ENCODE assay signal across 1 cellular context in genomic region chr1:112619518-112620458, GRCh38.
TF ChIP-seq lines count a peak whose summit lies in the region.

Gene CAPZA1 (plus strand): TSS chr1:112619832. CDS start chr1:112619845, 13 bp downstream.

TF ChIP-seq in HepG2, 621 proteins besides CTCF, POLR2A, EP300 and RAD21 (continued from another document and continues in another):
- 0 out of 2 replicates have a peak, but pooled peaks have one; percentile 5 for TF ChIP-seq ZSCAN5A (CRISPR knock-in tag; IDR thresholded peaks at IDR 0.05; ENCODE audit: borderline replicate concordance)
- TF ChIP-seq NFIB (CRISPR knock-in tag; IDR thresholded peaks at IDR 0.05; ENCODE audit: borderline replicate concordance) = no peak
- peak; percentile 4 for TF ChIP-seq ZNF883 (CRISPR knock-in tag; IDR thresholded peaks at IDR 0.05; ENCODE audit: not compliant biosample characterization)
- TF ChIP-seq, protein P1, sequence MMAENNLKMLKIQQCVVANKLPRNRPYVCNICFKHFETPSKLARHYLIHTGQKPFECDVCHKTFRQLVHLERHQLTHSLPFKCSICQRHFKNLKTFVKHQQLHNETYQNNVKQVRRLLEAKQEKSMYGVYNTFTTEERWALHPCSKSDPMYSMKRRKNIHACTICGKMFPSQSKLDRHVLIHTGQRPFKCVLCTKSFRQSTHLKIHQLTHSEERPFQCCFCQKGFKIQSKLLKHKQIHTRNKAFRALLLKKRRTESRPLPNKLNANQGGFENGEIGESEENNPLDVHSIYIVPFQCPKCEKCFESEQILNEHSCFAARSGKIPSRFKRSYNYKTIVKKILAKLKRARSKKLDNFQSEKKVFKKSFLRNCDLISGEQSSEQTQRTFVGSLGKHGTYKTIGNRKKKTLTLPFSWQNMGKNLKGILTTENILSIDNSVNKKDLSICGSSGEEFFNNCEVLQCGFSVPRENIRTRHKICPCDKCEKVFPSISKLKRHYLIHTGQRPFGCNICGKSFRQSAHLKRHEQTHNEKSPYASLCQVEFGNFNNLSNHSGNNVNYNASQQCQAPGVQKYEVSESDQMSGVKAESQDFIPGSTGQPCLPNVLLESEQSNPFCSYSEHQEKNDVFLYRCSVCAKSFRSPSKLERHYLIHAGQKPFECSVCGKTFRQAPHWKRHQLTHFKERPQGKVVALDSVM (CRISPR knock-in tag; IDR thresholded peaks at IDR 0.05) = 0 out of 2 replicates have a peak, but pooled peaks have one; percentile 17
- TF ChIP-seq CBX2 (IDR thresholded peaks at IDR 0.05; ENCODE audit: low read depth, low read length) = no peak
- TF ChIP-seq CBX2 (CRISPR knock-in tag; IDR thresholded peaks at IDR 0.05; ENCODE audit: low read depth) = no peak
- TF ChIP-seq ZNF354B (CRISPR knock-in tag; IDR thresholded peaks at IDR 0.05) = no peak
- TF ChIP-seq, protein P2, sequence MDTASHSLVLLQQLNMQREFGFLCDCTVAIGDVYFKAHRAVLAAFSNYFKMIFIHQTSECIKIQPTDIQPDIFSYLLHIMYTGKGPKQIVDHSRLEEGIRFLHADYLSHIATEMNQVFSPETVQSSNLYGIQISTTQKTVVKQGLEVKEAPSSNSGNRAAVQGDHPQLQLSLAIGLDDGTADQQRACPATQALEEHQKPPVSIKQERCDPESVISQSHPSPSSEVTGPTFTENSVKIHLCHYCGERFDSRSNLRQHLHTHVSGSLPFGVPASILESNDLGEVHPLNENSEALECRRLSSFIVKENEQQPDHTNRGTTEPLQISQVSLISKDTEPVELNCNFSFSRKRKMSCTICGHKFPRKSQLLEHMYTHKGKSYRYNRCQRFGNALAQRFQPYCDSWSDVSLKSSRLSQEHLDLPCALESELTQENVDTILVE (CRISPR knock-in tag; IDR thresholded peaks at IDR 0.05) = no peak
- TF ChIP-seq RXRA (CRISPR knock-in tag; IDR thresholded peaks at IDR 0.05) = no peak
- TF ChIP-seq E2F2 (CRISPR knock-in tag; IDR thresholded peaks at IDR 0.05; ENCODE audit: borderline replicate concordance) = no peak
- 0 out of 2 replicates have a peak, but pooled peaks have one; percentile 28 for TF ChIP-seq DZIP1 (CRISPR knock-in tag; IDR thresholded peaks at IDR 0.05)
- TF ChIP-seq MXI1 (IDR thresholded peaks at IDR 0.05; ENCODE audit: borderline replicate concordance, low read depth, low read length) = peak; percentile 59; the same call in 1 of the 3 replicates
- TF ChIP-seq ZNF136 (CRISPR knock-in tag; IDR thresholded peaks at IDR 0.05; ENCODE audit: low read depth) = no peak
- TF ChIP-seq ZNF574 (CRISPR knock-in tag; IDR thresholded peaks at IDR 0.05) = peak; percentile 49
- TF ChIP-seq, protein P3, sequence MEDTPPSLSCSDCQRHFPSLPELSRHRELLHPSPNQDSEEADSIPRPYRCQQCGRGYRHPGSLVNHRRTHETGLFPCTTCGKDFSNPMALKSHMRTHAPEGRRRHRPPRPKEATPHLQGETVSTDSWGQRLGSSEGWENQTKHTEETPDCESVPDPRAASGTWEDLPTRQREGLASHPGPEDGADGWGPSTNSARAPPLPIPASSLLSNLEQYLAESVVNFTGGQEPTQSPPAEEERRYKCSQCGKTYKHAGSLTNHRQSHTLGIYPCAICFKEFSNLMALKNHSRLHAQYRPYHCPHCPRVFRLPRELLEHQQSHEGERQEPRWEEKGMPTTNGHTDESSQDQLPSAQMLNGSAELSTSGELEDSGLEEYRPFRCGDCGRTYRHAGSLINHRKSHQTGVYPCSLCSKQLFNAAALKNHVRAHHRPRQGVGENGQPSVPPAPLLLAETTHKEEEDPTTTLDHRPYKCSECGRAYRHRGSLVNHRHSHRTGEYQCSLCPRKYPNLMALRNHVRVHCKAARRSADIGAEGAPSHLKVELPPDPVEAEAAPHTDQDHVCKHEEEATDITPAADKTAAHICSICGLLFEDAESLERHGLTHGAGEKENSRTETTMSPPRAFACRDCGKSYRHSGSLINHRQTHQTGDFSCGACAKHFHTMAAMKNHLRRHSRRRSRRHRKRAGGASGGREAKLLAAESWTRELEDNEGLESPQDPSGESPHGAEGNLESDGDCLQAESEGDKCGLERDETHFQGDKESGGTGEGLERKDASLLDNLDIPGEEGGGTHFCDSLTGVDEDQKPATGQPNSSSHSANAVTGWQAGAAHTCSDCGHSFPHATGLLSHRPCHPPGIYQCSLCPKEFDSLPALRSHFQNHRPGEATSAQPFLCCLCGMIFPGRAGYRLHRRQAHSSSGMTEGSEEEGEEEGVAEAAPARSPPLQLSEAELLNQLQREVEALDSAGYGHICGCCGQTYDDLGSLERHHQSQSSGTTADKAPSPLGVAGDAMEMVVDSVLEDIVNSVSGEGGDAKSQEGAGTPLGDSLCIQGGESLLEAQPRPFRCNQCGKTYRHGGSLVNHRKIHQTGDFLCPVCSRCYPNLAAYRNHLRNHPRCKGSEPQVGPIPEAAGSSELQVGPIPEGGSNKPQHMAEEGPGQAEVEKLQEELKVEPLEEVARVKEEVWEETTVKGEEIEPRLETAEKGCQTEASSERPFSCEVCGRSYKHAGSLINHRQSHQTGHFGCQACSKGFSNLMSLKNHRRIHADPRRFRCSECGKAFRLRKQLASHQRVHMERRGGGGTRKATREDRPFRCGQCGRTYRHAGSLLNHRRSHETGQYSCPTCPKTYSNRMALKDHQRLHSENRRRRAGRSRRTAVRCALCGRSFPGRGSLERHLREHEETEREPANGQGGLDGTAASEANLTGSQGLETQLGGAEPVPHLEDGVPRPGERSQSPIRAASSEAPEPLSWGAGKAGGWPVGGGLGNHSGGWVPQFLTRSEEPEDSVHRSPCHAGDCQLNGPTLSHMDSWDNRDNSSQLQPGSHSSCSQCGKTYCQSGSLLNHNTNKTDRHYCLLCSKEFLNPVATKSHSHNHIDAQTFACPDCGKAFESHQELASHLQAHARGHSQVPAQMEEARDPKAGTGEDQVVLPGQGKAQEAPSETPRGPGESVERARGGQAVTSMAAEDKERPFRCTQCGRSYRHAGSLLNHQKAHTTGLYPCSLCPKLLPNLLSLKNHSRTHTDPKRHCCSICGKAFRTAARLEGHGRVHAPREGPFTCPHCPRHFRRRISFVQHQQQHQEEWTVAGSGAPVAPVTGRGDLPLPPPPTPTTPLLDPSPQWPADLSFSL (CRISPR knock-in tag; IDR thresholded peaks at IDR 0.05) = peak; percentile 38; the same call in 1 of the 2 replicates
- no peak for TF ChIP-seq ZNF253 (CRISPR knock-in tag; IDR thresholded peaks at IDR 0.05; ENCODE audit: borderline replicate concordance)
- TF ChIP-seq NBN (conservative IDR thresholded peaks at IDR 0.05) = no peak
- no peak; the same call in 1 of the 2 replicates for TF ChIP-seq JUN (CRISPR knock-in tag; IDR thresholded peaks at IDR 0.05)
- TF ChIP-seq FOXK2 (IDR thresholded peaks at IDR 0.05) = no peak
- no peak for TF ChIP-seq ATM (IDR thresholded peaks at IDR 0.05; ENCODE audit: borderline replicate concordance)
- no peak for TF ChIP-seq KDM6A (CRISPR knock-in tag; IDR thresholded peaks at IDR 0.05; ENCODE audit: low read depth)
- TF ChIP-seq ARHGAP35 (CRISPR knock-in tag; IDR thresholded peaks at IDR 0.05; ENCODE audit: borderline replicate concordance) = no peak
- TF ChIP-seq HMGXB3 (CRISPR knock-in tag; IDR thresholded peaks at IDR 0.05; ENCODE audit: borderline replicate concordance) = peak; percentile 53; the same call in 1 of the 2 replicates
- TF ChIP-seq FOXO1 (CRISPR knock-in tag; IDR thresholded peaks at IDR 0.05) = no peak
- TF ChIP-seq, protein P4, sequence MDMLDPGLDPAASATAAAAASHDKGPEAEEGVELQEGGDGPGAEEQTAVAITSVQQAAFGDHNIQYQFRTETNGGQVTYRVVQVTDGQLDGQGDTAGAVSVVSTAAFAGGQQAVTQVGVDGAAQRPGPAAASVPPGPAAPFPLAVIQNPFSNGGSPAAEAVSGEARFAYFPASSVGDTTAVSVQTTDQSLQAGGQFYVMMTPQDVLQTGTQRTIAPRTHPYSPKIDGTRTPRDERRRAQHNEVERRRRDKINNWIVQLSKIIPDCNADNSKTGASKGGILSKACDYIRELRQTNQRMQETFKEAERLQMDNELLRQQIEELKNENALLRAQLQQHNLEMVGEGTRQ (IDR thresholded peaks at IDR 0.05; ENCODE audit: low read depth, low read length) = no peak
- TF ChIP-seq, protein P4 (CRISPR knock-in tag; IDR thresholded peaks at IDR 0.05; ENCODE audit: borderline replicate concordance) = no peak
- TF ChIP-seq SNRNP70 (IDR thresholded peaks at IDR 0.05; ENCODE audit: low read depth, low read length) = no peak
- peak; percentile 32; the same call in 1 of the 2 replicates for TF ChIP-seq SUZ12 (IDR thresholded peaks at IDR 0.05; ENCODE audit: low read depth, low read length)
